10 cellular contexts compared by ENCODE assay signal in genomic region chr13:59734393-59734792, GRCh38.
DNase-seq lines count a peak whose midpoint lies in the region; ATAC-seq and TF ChIP-seq lines count a peak whose summit lies in the region.
"Had no signal": no experiment of that assay in that cellular context is flagged by ENCODE, and none has a peak within 500 bp of the region (broad histone marks: within the 10 kb centered on the region; RNA-seq: fewer than 3 reads in every experiment).

No MANE protein-coding gene starts in this region.

- no peaks in the 10 kb centered on the region for H3K36me3 ChIP-seq in Karpas-422 (ENCODE audit: insufficient read depth, low read length)
- no peaks in the 10 kb centered on the region for H3K36me3 ChIP-seq in tibial artery

- no peaks in the 10 kb centered on the region for H3K9me2 ChIP-seq in Karpas-422 (replicated peaks; ENCODE audit: insufficient read depth, low read length)

- peak overlapping the region; percentile 49 for H3K4me3 ChIP-seq in Karpas-422 (ENCODE audit: low read length)
- H3K4me3 ChIP-seq in tibial artery, result no peak overlapping the region
- H3K4me3 ChIP-seq: skin epidermis had no signal

- peak; percentile 22 for DNase-seq in D341Med (ENCODE audit: low spot score)
- peak; percentile 83 for DNase-seq in Karpas-422
- no peak for DNase-seq in tibial artery
- DNase-seq in C1 segment of cervical spinal cord (lab: John Stamatoyannopoulos, UW), result no peak
- DNase-seq in KG1 (lab: John Stamatoyannopoulos, UW), result no peak
- DNase-seq in SKM-1 treated with dmso at 0.1 percent for 144 hours (lab: John Stamatoyannopoulos, UW; ENCODE audit: unreplicated experiment), result no peak
- DNase-seq: DMS53 had no signal

- peaks cover 20% of the 10 kb centered on the region for H3K4me1 ChIP-seq in Karpas-422 (ENCODE audit: low read length)
- peaks cover 0 to 9% (median 0%) of the 10 kb centered on the region in 4 donors for H3K4me1 ChIP-seq in tibial artery

- intact Hi-C loops in tibial artery (cut with DNase I; ENCODE audit: low total_unique reads), result no loop called here

- peak overlapping the region; percentile 38; the same call in 1 of the 2 replicates for H3K9ac ChIP-seq in Karpas-422 (ENCODE audit: low read length)

- H3K9me3 ChIP-seq in Karpas-422 (ENCODE audit: low read length) (no peaks in the 10 kb centered on the region), tibial artery (no peaks in the 10 kb centered on the region)

- 0 out of 2 replicates have a peak, but pooled peaks cover 3% of the 10 kb centered on the region for H3K79me2 ChIP-seq in Karpas-422 (ENCODE audit: low read length)

- H3K4me2 ChIP-seq in Karpas-422 (ENCODE audit: low read depth, low read length, poor library complexity, severe bottlenecking), result peak overlapping the region; percentile 72

- H3K27me3 ChIP-seq in Karpas-422 (ENCODE audit: low read length), result no peaks in the 10 kb centered on the region
- H3K27me3 ChIP-seq in tibial artery, result no peaks in the 10 kb centered on the region

- H3K27ac ChIP-seq in Karpas-422 (ENCODE audit: low read length), result peak overlapping the region; percentile 75
- no peak overlapping the region for H3K27ac ChIP-seq in tibial artery
- H3K27ac ChIP-seq: skin epidermis had no signal

- peak overlapping the region; percentile 73; the same call in 1 of the 2 replicates for H2AFZ ChIP-seq in Karpas-422 (ENCODE audit: low read length)

- ATAC-seq in GM19023 (IDR thresholded peaks at IDR 0.05; ENCODE audit: unreplicated experiment), result peak; percentile 99
- ATAC-seq in HG02763 (IDR thresholded peaks at IDR 0.05; ENCODE audit: unreplicated experiment), result peak; percentile 100

- no peak for TF ChIP-seq CTCF in tibial artery (IDR thresholded peaks at IDR 0.05)

- H4K20me1 ChIP-seq in Karpas-422 (ENCODE audit: insufficient read depth, low read depth, low read length), result no peaks in the 10 kb centered on the region

Comparison
In these comparisons a context has a peak if more than half of its experiments do, and no peak if none do; other contexts are left out.
1. DNase-seq: peak in D341Med (single experiment) and Karpas-422 (single experiment); none in tibial artery (0 of 2), C1 segment of cervical spinal cord (0 of 14), KG1 (single experiment) and SKM-1 treated with dmso at 0.1 percent for 144 hours (single experiment).